Comparison of ENCODE assay signal across 20 cellular contexts in genomic region chr12:103272949-103273348, GRCh38.
DNase-seq lines count a peak whose midpoint lies in the region; ATAC-seq, FAIRE-seq and TF ChIP-seq lines count a peak whose summit lies in the region.
"Had no signal": no experiment of that assay in that cellular context is flagged by ENCODE, and none has a peak within 500 bp of the region (broad histone marks: within the 10 kb centered on the region; RNA-seq: fewer than 3 reads in every experiment).

No MANE protein-coding gene starts in this region.

- BruUV-seq in MCF 10A (replicated peaks; lab: Mats Ljungman, UMichigan) (no TSS peak), GM12878 (replicated peaks; lab: Mats Ljungman, UMichigan) (no TSS peak)

- H3K27me3 ChIP-seq in breast epithelium = no peaks in the 10 kb centered on the region
- H3K27me3 ChIP-seq in GM12878 (replicated peaks in 1 of 2; ENCODE audit: control insufficient read depth in 2 of 2, insufficient read depth in 2 of 2, low read length in 1 of 2) = no peaks in the 10 kb centered on the region
- no peaks in the 10 kb centered on the region for H3K27me3 ChIP-seq in spleen (replicated peaks in 1 of 7)
- H3K27me3 ChIP-seq: BE2C, MG63 had no signal

- SMC1A ChIA-PET in GM12878 (lab: Charles Lee; ENCODE audit: uncharacterized antibody, unreplicated experiment) = interaction anchor here (0.6 to 2.5 kb wide), 7 partner anchors 39 to 324 kb away, joined by 3 to 11 read pairs (median 4); no protein-coding TSS in a partner anchor

- TF ChIP-seq CTCF in MCF 10A (IDR thresholded peaks at IDR 0.05; ENCODE audit: unreplicated experiment) (no peak), breast epithelium (IDR thresholded peaks at IDR 0.05) (no peak), GM12878 (IDR thresholded peaks at IDR 0.05 in 2 of 3, conservative IDR thresholded peaks at IDR 0.05 in 1 of 3; ENCODE audit: control insufficient read depth in 2 of 3, extremely low read depth in 1 of 3, insufficient read depth in 1 of 3, low read depth in 3 of 3, low read length in 3 of 3) (no peak), endothelial cell (IDR thresholded peaks at IDR 0.05; ENCODE audit: unreplicated experiment) (no peak), spleen (IDR thresholded peaks at IDR 0.05 in 8 of 11, conservative IDR thresholded peaks at IDR 0.05 in 3 of 11) (no peak)

- in situ Hi-C loops in GM12878 (cut with MboI) = no loop called here

- H3K27ac ChIP-seq in breast epithelium (no peak overlapping the region), GM12878 (ENCODE audit: control insufficient read depth, insufficient read depth) (no peak overlapping the region), spleen (no peak overlapping the region)

- no peak overlapping the region for H3K4me2 ChIP-seq in GM12878 (ENCODE audit: control insufficient read depth, insufficient read depth)

- RAD21 ChIA-PET in GM12878 (lab: Charles Lee; ENCODE audit: unreplicated experiment) = interaction anchor here (1.0 to 1.3 kb wide), 2 partner anchors 92 to 233 kb away, joined by 3 to 4 read pairs; no protein-coding TSS in a partner anchor

- H3K27me3 Mint-ChIP-seq in MCF 10A (ENCODE audit: insufficient read depth, unreplicated experiment) = peaks cover 18% of the 10 kb centered on the region
- no peaks in the 10 kb centered on the region for H3K27me3 Mint-ChIP-seq in endothelial cell (ENCODE audit: unreplicated experiment)

- FAIRE-seq in GM12878 (lab: Jason Lieb, UNC) = no peak
- FAIRE-seq: A204.1, HTR-8/SVneo had no signal

- H3K4me1 ChIP-seq in breast epithelium (no peaks in the 10 kb centered on the region), GM12878 (ENCODE audit: control insufficient read depth, insufficient read depth, low read length) (0 out of 2 replicates have a peak, but pooled peaks cover under 1% of the 10 kb centered on the region), spleen (no peaks in the 10 kb centered on the region)

- H3K4me3 ChIP-seq in breast epithelium (no peak overlapping the region), GM12878 (no peak overlapping the region), spleen (no peak overlapping the region)
- H3K4me3 ChIP-seq: MG63 had no signal

- H3K36me3 ChIP-seq in breast epithelium = no peaks in the 10 kb centered on the region
- no peaks in the 10 kb centered on the region for H3K36me3 ChIP-seq in GM12878 (ENCODE audit: control insufficient read depth in 2 of 2, insufficient read depth in 2 of 2, low read length in 1 of 2)
- H3K36me3 ChIP-seq in spleen = no peaks in the 10 kb centered on the region
- H3K36me3 ChIP-seq: BE2C, MG63 had no signal

- no peak overlapping the region for H3K9ac ChIP-seq in GM12878 (ENCODE audit: control insufficient read depth, insufficient read depth, low read length)

- no peak overlapping the region for H2AFZ ChIP-seq in GM12878 (ENCODE audit: control insufficient read depth, low read depth, low read length)

- H3K4me1 Mint-ChIP-seq in MCF 10A (ENCODE audit: insufficient read depth, unreplicated experiment) = no peaks in the 10 kb centered on the region
- no peaks in the 10 kb centered on the region for H3K4me1 Mint-ChIP-seq in endothelial cell (ENCODE audit: unreplicated experiment)

- no peak overlapping the region for H3K27ac Mint-ChIP-seq in MCF 10A (ENCODE audit: low read depth, unreplicated experiment)
- no peak overlapping the region for H3K27ac Mint-ChIP-seq in endothelial cell (ENCODE audit: unreplicated experiment)

- no peaks in the 10 kb centered on the region for H3K36me3 Mint-ChIP-seq in MCF 10A (ENCODE audit: insufficient read depth, unreplicated experiment)
- no peaks in the 10 kb centered on the region for H3K36me3 Mint-ChIP-seq in endothelial cell (ENCODE audit: low read depth, unreplicated experiment)

- TF ChIP-seq RAD21 in GM12878 (IDR thresholded peaks at IDR 0.05; ENCODE audit: insufficient read depth, low read depth, low read length) = no peak

- intact Hi-C loops in MCF 10A (cut with micrococcal nuclease) = no loop called here
- intact Hi-C loops in breast epithelium (cut with DNase I; ENCODE audit: low total_unique reads) = no loop called here
- intact Hi-C loops in GM12878 (cut with micrococcal nuclease; ENCODE audit: unreplicated experiment) = loop anchor here (2.0 kb wide), 1 partner anchor 322 kb away; no protein-coding TSS in a partner anchor
- intact Hi-C loops in spleen (cut with DNase I; ENCODE audit: low total_unique reads) = no loop called here

- H3K4me3 Mint-ChIP-seq in MCF 10A (ENCODE audit: unreplicated experiment) (no peak overlapping the region), endothelial cell (ENCODE audit: unreplicated experiment) (no peak overlapping the region)
- H3K4me3 Mint-ChIP-seq: CD4-positive, CD25-positive, alpha-beta regulatory T cell had no signal

- CTCF ChIA-PET in MCF 10A (lab: Yijun Ruan, JAX) (no interaction called here), GM12878 (lab: Yijun Ruan, JAX) (interaction anchor here (0.7 kb wide), 1 partner anchor 224 kb away, joined by 3 read pairs; no protein-coding TSS in a partner anchor)

- H4K20me1 ChIP-seq in GM12878 (ENCODE audit: control insufficient read depth, insufficient read depth) = no peaks in the 10 kb centered on the region

- H3K9me3 Mint-ChIP-seq in MCF 10A (ENCODE audit: unreplicated experiment) (no peaks in the 10 kb centered on the region), endothelial cell (ENCODE audit: unreplicated experiment) (no peaks in the 10 kb centered on the region)

- TF ChIP-seq EP300 in GM12878 (IDR thresholded peaks at IDR 0.05; ENCODE audit: borderline replicate concordance in 1 of 2, control insufficient read depth in 1 of 2, low read depth in 2 of 2, low read length in 2 of 2) = no peak

- TF ChIP-seq POLR2A in breast epithelium (IDR thresholded peaks at IDR 0.05) = no peak
- no peak for TF ChIP-seq POLR2A in GM12878 (IDR thresholded peaks at IDR 0.05; ENCODE audit: low read depth, low read length)
- no peak for TF ChIP-seq POLR2A in spleen (IDR thresholded peaks at IDR 0.05)

- WGBS in GM12878 (ENCODE audit: insufficient coverage, insufficient replicate concordance, low lambda C conversion rate, missing lambda C conversion rate) = 92% methylated on average over 1 of the region's 1 CpG
- WGBS in spleen, 5 donors = 84 to 90% (median 88%) methylated on average over 1 of the region's 1 CpG

- POLR2A ChIA-PET in MCF 10A (lab: Yijun Ruan, JAX) (no interaction called here), GM12878 (lab: Charles Lee) (interaction anchor here (0.7 kb wide), 1 partner anchor 65 kb away, joined by 3 read pairs; no protein-coding TSS in a partner anchor)

- no peaks in the 10 kb centered on the region for H3K79me2 ChIP-seq in GM12878 (ENCODE audit: control insufficient read depth, insufficient read depth, low read length)

- DNase-seq in MCF 10A (ENCODE audit: unreplicated experiment) (peak; percentile 21), breast epithelium (ENCODE audit: low spot score in 2 of 2) (no peak), NCI-H69 (lab: John Stamatoyannopoulos, UW) (peak; percentile 38), GM12878 (ENCODE audit: low read depth, low spot score) (no peak), NCI-H1694 treated with DMSO at 0.1 percent for 48 hours (lab: John Stamatoyannopoulos, UW) (no peak), NCI-H187 (lab: John Stamatoyannopoulos, UW) (no peak), endothelial cell (ENCODE audit: low spot score) (no peak), spleen (no peak)
- DNase-seq: BE2C; CD4-positive, CD25-positive, alpha-beta regulatory T cell; COR-L47; H7; IMR-90; Karpas-422; MG63; NCI-H1048; NCI-H1436 treated with DMSO at 0.1 percent for 48 hours had no signal

- ATAC-seq in GM12878 = no peak
- ATAC-seq: Right ventricle myocardium inferior had no signal

- H3K9me3 ChIP-seq in breast epithelium = no peaks in the 10 kb centered on the region
- H3K9me3 ChIP-seq in GM12878 (replicated peaks; ENCODE audit: control insufficient read depth, insufficient read depth, low read length) = no peaks in the 10 kb centered on the region
- no peaks in the 10 kb centered on the region for H3K9me3 ChIP-seq in spleen
- H3K9me3 ChIP-seq: BE2C, MG63 had no signal

TF ChIP-seq in GM12878, 131 proteins besides CTCF, POLR2A, EP300 and RAD21:
- peak; percentile 45 for TF ChIP-seq JUNB (IDR thresholded peaks at IDR 0.05)
- no peak for TF ChIP-seq ZZZ3 (IDR thresholded peaks at IDR 0.05; ENCODE audit: control insufficient read depth, insufficient read length, low read depth)
- TF ChIP-seq JUND (IDR thresholded peaks at IDR 0.05; ENCODE audit: low read depth, low read length) = no peak
- TF ChIP-seq BACH1 (IDR thresholded peaks at IDR 0.05; ENCODE audit: borderline replicate concordance) = no peak
- TF ChIP-seq SMAD1 (IDR thresholded peaks at IDR 0.05; ENCODE audit: low read depth, partially characterized antibody) = no peak
- peak; percentile 84 for TF ChIP-seq IKZF1 (conservative IDR thresholded peaks at IDR 0.05)
- peak; percentile 28; the same call in 1 of the 2 replicates for TF ChIP-seq MTA2 (IDR thresholded peaks at IDR 0.05; ENCODE audit: low read depth)
- TF ChIP-seq YBX1 (IDR thresholded peaks at IDR 0.05) = no peak
- TF ChIP-seq KLF5 (IDR thresholded peaks at IDR 0.05; ENCODE audit: partially characterized antibody) = no peak
- no peak for TF ChIP-seq E2F4 (IDR thresholded peaks at IDR 0.05; ENCODE audit: low read depth, low read length)
- peak; percentile 33 to 45; a peak in 2 of 4 replicates for TF ChIP-seq IKZF2 (IDR thresholded peaks at IDR 0.05)
- TF ChIP-seq BMI1 (IDR thresholded peaks at IDR 0.05; ENCODE audit: borderline replicate concordance) = no peak
- no peak for TF ChIP-seq RB1 (IDR thresholded peaks at IDR 0.05; ENCODE audit: borderline replicate concordance)
- no peak for TF ChIP-seq NFYA (IDR thresholded peaks at IDR 0.05; ENCODE audit: borderline replicate concordance, low read depth, low read length)
- TF ChIP-seq SIN3A (IDR thresholded peaks at IDR 0.05; ENCODE audit: low read depth, low read length) = no peak
- peak; percentile 68; the same call in 1 of the 2 replicates for TF ChIP-seq DPF2 (IDR thresholded peaks at IDR 0.05)
- TF ChIP-seq ZNF384 (IDR thresholded peaks at IDR 0.05; ENCODE audit: borderline replicate concordance, low read depth, low read length) = no peak

Comparison
In these comparisons a context has a peak if more than half of its experiments do, and no peak if none do; other contexts are left out.
1. DNase-seq: peak in MCF 10A (single experiment) and NCI-H69 (single experiment); none in breast epithelium (0 of 2), GM12878 (single experiment), NCI-H1694 treated with DMSO at 0.1 percent for 48 hours (single experiment), NCI-H187 (0 of 2), endothelial cell (single experiment) and spleen (single experiment).